Comparison of ENCODE assay signal across 8 cellular contexts in genomic region chr10:67788028-67788886, GRCh38. TPM values are rescaled to one million over a fixed set of nuclear protein-coding genes. Genes with fewer than 3 reads are reported as not detected.
DNase-seq lines count a peak whose midpoint lies in the region; TF ChIP-seq lines count a peak whose summit lies in the region.

No MANE protein-coding gene starts in this region.

- H3K36me3 ChIP-seq in HEK293 (ENCODE audit: control insufficient read depth in 2 of 2, insufficient read depth in 1 of 2, low read length in 2 of 2) (no peaks in the 10 kb centered on the region), endodermal cell (ENCODE audit: control insufficient read depth, insufficient read depth, low read length) (no peaks in the 10 kb centered on the region)

- H3K4me3 Mint-ChIP-seq in endodermal cell: no peak overlapping the region

- DNase-seq in MV-4-11 (lab: John Stamatoyannopoulos, UW): peak; percentile 66
- DNase-seq in activated CD4-positive, alpha-beta T cell treated with anti-CD3 and anti-CD28 coated beads, Interleukin-2, amount 50 U/mL, for 4 hours: peak; percentile 73 to 76
- DNase-seq in endodermal cell: peak; percentile 97
- peak; percentile 80 for DNase-seq in posterior vena cava (ENCODE audit: low spot score)
- no peak for DNase-seq in NCI-H2227 (lab: John Stamatoyannopoulos, UW; ENCODE audit: unreplicated experiment)
- no peak for DNase-seq in NCI-H2029 treated with DMSO at 0.1 percent for 48 hours (lab: John Stamatoyannopoulos, UW)

- no peaks in the 10 kb centered on the region for H3K4me1 ChIP-seq in HEK293 (ENCODE audit: control insufficient read depth, insufficient read depth, low read length)
- no peaks in the 10 kb centered on the region for H3K4me1 ChIP-seq in endodermal cell (ENCODE audit: control insufficient read depth, insufficient read depth, low read length)

- H3K27me3 Mint-ChIP-seq in endodermal cell (ENCODE audit: insufficient read depth): no peaks in the 10 kb centered on the region

- peak; percentile 88 for TF ChIP-seq CTCF in GM12872 (IDR thresholded peaks at IDR 0.05; ENCODE audit: insufficient read depth, low read depth, low read length)
- TF ChIP-seq CTCF in HEK293 (tag by site-specific recombination; IDR thresholded peaks at IDR 0.05): peak; percentile 70; the same call in 1 of the 2 replicates
- peak; percentile 95 for TF ChIP-seq CTCF in endodermal cell (conservative IDR thresholded peaks at IDR 0.05)

- H3K9me3 Mint-ChIP-seq in endodermal cell: no peaks in the 10 kb centered on the region

- H3K27ac ChIP-seq in HEK293 (ENCODE audit: extremely low read depth, low read depth, low read length) (no peak overlapping the region), endodermal cell (ENCODE audit: low read depth, low read length) (no peak overlapping the region)

- WGBS in endodermal cell (ENCODE audit: insufficient coverage in 1 of 2, insufficient read length in 1 of 2), 2 experiments: 44 to 60% methylated on average over 10 to 15 of the region's 15 CpGs

- no peak overlapping the region for H3K27ac Mint-ChIP-seq in endodermal cell

- intact Hi-C loops in posterior vena cava (cut with DNase I): no loop called here

- no peak overlapping the region for H3K4me3 ChIP-seq in HEK293 (ENCODE audit: low read depth, low read length)
- no peak overlapping the region for H3K4me3 ChIP-seq in endodermal cell (ENCODE audit: low read length)

- no peak overlapping the region for H3K9ac ChIP-seq in endodermal cell (ENCODE audit: extremely low read depth, low read length, poor library complexity, severe bottlenecking)

- no peaks in the 10 kb centered on the region for H3K9me3 ChIP-seq in HEK293 (ENCODE audit: control insufficient read depth, insufficient read depth, low read depth, low read length)
- H3K9me3 ChIP-seq in endodermal cell (ENCODE audit: control insufficient read depth, low read length): no peaks in the 10 kb centered on the region

- H3K27me3 ChIP-seq in endodermal cell (ENCODE audit: control insufficient read depth, insufficient read depth, low read length, poor library complexity, severe bottlenecking): no peaks in the 10 kb centered on the region

- no peaks in the 10 kb centered on the region for H3K36me3 Mint-ChIP-seq in endodermal cell (ENCODE audit: low read depth)

- H3K4me1 Mint-ChIP-seq in endodermal cell: peaks cover 16% of the 10 kb centered on the region

- POLR2A ChIA-PET in HEK293 (lab: Yijun Ruan, JAX): interaction anchor here (0.6 kb wide), 2 partner anchors 15 to 25 kb away, joined by 3 to 6 read pairs; no protein-coding TSS in a partner anchor

- CTCF ChIA-PET in HEK293 (lab: Yijun Ruan, JAX): interaction anchor here (0.5 to 2.6 kb wide), 30 partner anchors 10 to 541 kb away, joined by 3 to 38 read pairs (median 4); partner anchors contain the start of gene DNAJC12

TF ChIP-seq in HEK293, 187 proteins besides CTCF, POLR2A, EP300 and RAD21 (continues in another document):
- TF ChIP-seq ZNF660 (tag by site-specific recombination; IDR thresholded peaks at IDR 0.05) (0 out of 2 replicates have a peak, but pooled peaks have one; percentile 29), ZEB2 (tag by site-specific recombination; IDR thresholded peaks at IDR 0.05) (peak; percentile 51; the same call in 1 of the 2 replicates), SP7 (tag by site-specific recombination; IDR thresholded peaks at IDR 0.05) (peak; percentile 23; the same call in 1 of the 2 replicates), ZNF266 (tag by site-specific recombination; IDR thresholded peaks at IDR 0.05; ENCODE audit: low read depth) (no peak), ZFP69B (tag by site-specific recombination; IDR thresholded peaks at IDR 0.05) (peak; percentile 26; the same call in 1 of the 2 replicates), ZNF580 (tag by site-specific recombination; IDR thresholded peaks at IDR 0.05) (peak; percentile 92), ZNF501 (tag by site-specific recombination; IDR thresholded peaks at IDR 0.05) (0 out of 2 replicates have a peak, but pooled peaks have one; percentile 77), ZFP37 (tag by site-specific recombination; IDR thresholded peaks at IDR 0.05) (0 out of 2 replicates have a peak, but pooled peaks have one; percentile 59), ZNF148 (tag by site-specific recombination; IDR thresholded peaks at IDR 0.05; ENCODE audit: borderline replicate concordance) (no peak), ZNF544 (tag by site-specific recombination; IDR thresholded peaks at IDR 0.05) (no peak), SP3 (tag by site-specific recombination; IDR thresholded peaks at IDR 0.05) (peak; percentile 36; the same call in 1 of the 2 replicates), ZNF184 (tag by site-specific recombination; IDR thresholded peaks at IDR 0.05) (0 out of 2 replicates have a peak, but pooled peaks have one; percentile 28), ZNF2 (tag by site-specific recombination; IDR thresholded peaks at IDR 0.05) (0 out of 2 replicates have a peak, but pooled peaks have one; percentile 59), ZNF391 (tag by site-specific recombination; IDR thresholded peaks at IDR 0.05; ENCODE audit: borderline replicate concordance, low read depth) (0 out of 2 replicates have a peak, but pooled peaks have one; percentile 24), ZNF366 (tag by site-specific recombination; conservative IDR thresholded peaks at IDR 0.05) (peak; percentile 40; the same call in 1 of the 2 replicates), GFI1B (tag by site-specific recombination; IDR thresholded peaks at IDR 0.05) (no peak), PRDM10 (tag by site-specific recombination; IDR thresholded peaks at IDR 0.05) (peak; percentile 19; the same call in 1 of the 2 replicates), ZNF600 (tag by site-specific recombination; IDR thresholded peaks at IDR 0.05) (peak; percentile 50; the same call in 1 of the 2 replicates)
- TF ChIP-seq, protein P1, sequence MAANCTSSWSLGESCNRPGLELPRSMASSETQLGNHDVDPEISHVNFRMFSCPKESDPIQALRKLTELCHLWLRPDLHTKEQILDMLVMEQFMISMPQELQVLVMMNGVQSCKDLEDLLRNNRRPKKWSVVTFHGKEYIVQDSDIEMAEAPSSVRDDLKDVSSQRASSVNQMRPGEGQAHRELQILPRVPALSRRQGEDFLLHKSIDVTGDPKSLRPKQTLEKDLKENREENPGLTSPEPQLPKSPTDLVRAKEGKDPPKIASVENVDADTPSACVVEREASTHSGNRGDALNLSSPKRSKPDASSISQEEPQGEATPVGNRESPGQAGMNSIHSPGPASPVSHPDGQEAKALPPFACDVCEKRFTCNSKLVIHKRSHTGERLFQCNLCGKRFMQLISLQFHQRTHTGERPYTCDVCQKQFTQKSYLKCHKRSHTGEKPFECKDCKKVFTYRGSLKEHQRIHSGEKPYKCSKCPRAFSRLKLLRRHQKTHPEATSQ (tag by site-specific recombination; IDR thresholded peaks at IDR 0.05): no peak

RNA-seq across cellular contexts. Expression of gene DNAJC12, which starts 49.7 kb away (rescaled TPM):
- under 1 TPM in 1 of 2 donors, not detected in 1; 0.59 TPM for total RNA-seq in endodermal cell
- polyA plus RNA-seq in endodermal cell (2013, experiment 1 of 2): 9.9 TPM
- 8.2 TPM for polyA plus RNA-seq in endodermal cell (2013, experiment 2 of 2)
- total RNA-seq in posterior vena cava: 1 to 10 TPM; 2.7 to 4.0 TPM

Comparison
In these comparisons a context has a peak if more than half of its experiments do, and no peak if none do; other contexts are left out.
1. DNase-seq: peak in MV-4-11 (single experiment), activated CD4-positive, alpha-beta T cell treated with anti-CD3 and anti-CD28 coated beads, Interleukin-2, amount 50 U/mL, for 4 hours (2 of 2), endodermal cell (single experiment) and posterior vena cava (single experiment); none in NCI-H2227 (single experiment) and NCI-H2029 treated with DMSO at 0.1 percent for 48 hours (single experiment).
2. Peak in every context shown above with its lines, with median percentiles within 50 percentile points of each other: CTCF ChIP-seq.